ENCODE assay signal across 1 cellular context in the genomic region with DNA sequence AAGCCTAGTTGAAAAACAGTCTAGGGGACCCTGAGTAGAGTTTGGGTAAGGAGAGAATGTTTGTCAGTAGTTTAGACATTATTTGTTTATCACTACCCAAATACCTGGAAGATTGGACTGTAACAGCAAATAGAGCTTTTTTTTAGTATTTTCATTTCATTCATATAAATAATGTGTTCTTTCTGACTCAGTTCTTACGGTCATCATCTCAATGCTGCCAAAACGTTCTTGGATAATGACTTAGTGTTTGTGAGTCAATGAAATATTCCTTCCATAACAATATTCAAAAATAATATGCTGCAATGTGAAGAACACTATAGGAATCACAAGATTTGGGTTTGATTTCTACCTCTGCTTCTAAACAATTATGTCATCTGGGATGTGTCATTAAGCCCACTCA.
TF ChIP-seq lines count a peak whose summit lies in the region.

No MANE protein-coding gene starts in this region.

TF ChIP-seq in IMR-90, 13 proteins besides CTCF, POLR2A, EP300 and RAD21:
- TF ChIP-seq MXI1 (IDR thresholded peaks at IDR 0.05; ENCODE audit: borderline replicate concordance, low read depth, low read length): no peak
- TF ChIP-seq RFX5 (IDR thresholded peaks at IDR 0.05; ENCODE audit: low read depth, low read length): no peak
- TF ChIP-seq SMC3 (IDR thresholded peaks at IDR 0.05; ENCODE audit: low read depth, low read length): no peak
- no peak for TF ChIP-seq CHD1 (IDR thresholded peaks at IDR 0.05; ENCODE audit: low read depth, low read length)
- TF ChIP-seq, protein P1, sequence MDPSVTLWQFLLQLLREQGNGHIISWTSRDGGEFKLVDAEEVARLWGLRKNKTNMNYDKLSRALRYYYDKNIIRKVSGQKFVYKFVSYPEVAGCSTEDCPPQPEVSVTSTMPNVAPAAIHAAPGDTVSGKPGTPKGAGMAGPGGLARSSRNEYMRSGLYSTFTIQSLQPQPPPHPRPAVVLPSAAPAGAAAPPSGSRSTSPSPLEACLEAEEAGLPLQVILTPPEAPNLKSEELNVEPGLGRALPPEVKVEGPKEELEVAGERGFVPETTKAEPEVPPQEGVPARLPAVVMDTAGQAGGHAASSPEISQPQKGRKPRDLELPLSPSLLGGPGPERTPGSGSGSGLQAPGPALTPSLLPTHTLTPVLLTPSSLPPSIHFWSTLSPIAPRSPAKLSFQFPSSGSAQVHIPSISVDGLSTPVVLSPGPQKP (IDR thresholded peaks at IDR 0.05; ENCODE audit: borderline replicate concordance, low read depth, low read length): no peak
- no peak for TF ChIP-seq NFE2L2 (IDR thresholded peaks at IDR 0.05; ENCODE audit: low read depth, low read length)
- TF ChIP-seq MAZ (IDR thresholded peaks at IDR 0.05; ENCODE audit: borderline replicate concordance, low read depth, low read length): no peak
- TF ChIP-seq CEBPB (IDR thresholded peaks at IDR 0.05; ENCODE audit: low read depth, low read length): no peak
- TF ChIP-seq BHLHE40 (IDR thresholded peaks at IDR 0.05; ENCODE audit: low read depth, low read length): no peak
- TF ChIP-seq RCOR1 (IDR thresholded peaks at IDR 0.05; ENCODE audit: insufficient replicate concordance, low read length): no peak
- TF ChIP-seq FOS (IDR thresholded peaks at IDR 0.05; ENCODE audit: low read depth, low read length): no peak
- TF ChIP-seq, protein P2, sequence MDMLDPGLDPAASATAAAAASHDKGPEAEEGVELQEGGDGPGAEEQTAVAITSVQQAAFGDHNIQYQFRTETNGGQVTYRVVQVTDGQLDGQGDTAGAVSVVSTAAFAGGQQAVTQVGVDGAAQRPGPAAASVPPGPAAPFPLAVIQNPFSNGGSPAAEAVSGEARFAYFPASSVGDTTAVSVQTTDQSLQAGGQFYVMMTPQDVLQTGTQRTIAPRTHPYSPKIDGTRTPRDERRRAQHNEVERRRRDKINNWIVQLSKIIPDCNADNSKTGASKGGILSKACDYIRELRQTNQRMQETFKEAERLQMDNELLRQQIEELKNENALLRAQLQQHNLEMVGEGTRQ (IDR thresholded peaks at IDR 0.05; ENCODE audit: low read depth, low read length): no peak
- TF ChIP-seq MAFK (IDR thresholded peaks at IDR 0.05; ENCODE audit: low read depth, low read length): no peak
